Comparison of ENCODE assay signal across 3 cellular contexts in genomic region chr10:98205351-98205750, GRCh38.
"Had no signal": no experiment of that assay in that cellular context is flagged by ENCODE, and none has a peak within 500 bp of the region (broad histone marks: within the 10 kb centered on the region; RNA-seq: fewer than 3 reads in every experiment).

No MANE protein-coding gene starts in this region.

- H3K4me3 ChIP-seq: GM12878 had no signal

- DNase-seq: GDM1, GF-D8 had no signal
